Comparison of ENCODE assay signal across 38 cellular contexts in the genomic region with DNA sequence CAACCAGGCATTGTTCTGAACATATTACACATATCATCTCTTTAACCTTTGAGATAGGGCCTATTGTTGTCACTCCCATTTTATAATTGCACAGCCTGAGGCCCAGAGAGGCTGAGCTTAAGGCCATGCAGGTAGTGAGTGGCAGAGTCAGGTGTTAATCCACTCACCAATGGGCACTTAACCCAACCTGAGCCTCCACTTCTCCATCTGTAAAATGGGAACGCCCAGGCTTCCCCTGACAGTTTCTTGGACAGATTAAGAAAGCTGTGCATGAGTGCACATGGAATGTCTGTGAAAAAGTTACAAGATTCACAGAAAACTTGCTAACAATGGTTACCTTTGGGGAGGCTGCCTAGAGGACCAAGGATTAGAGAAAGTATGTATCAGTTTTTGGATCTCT. TPM values are rescaled to one million over a fixed set of nuclear protein-coding genes. Genes with fewer than 3 reads are reported as not detected.
"Had no signal": no experiment of that assay in that cellular context is flagged by ENCODE, and none has a peak within 500 bp of the region (broad histone marks: within the 10 kb centered on the region; RNA-seq: fewer than 3 reads in every experiment).

No MANE protein-coding gene starts in this region.

- H3K27me3 ChIP-seq: MG63 had no signal

- DNase-seq: Karpas-422, Kasumi-1, MG63, MM.1S, MV-4-11, NCI-H1048, NCI-H1092, NCI-H1092 treated with DMSO at 0.1 percent for 48 hours, NCI-H1105, NCI-H1105 treated with DMSO at 0.1 percent for 48 hours, NCI-H1417, NCI-H1417 treated with DMSO at 0.1 percent for 48 hours, NCI-H1436, NCI-H1436 treated with DMSO at 0.1 percent for 48 hours, NCI-H146, NCI-H1694, NCI-H1694 treated with DMSO at 0.1 percent for 48 hours, NCI-H187, NCI-H187 treated with DMSO at 0.1 percent for 48 hours, NCI-H1930, NCI-H2029, NCI-H2029 treated with DMSO at 0.1 percent for 48 hours, NCI-H2081, NCI-H2081 treated with DMSO at 0.1 percent for 48 hours, NCI-H2107, NCI-H2171, NCI-H2171 treated with DMSO at 0.1 percent for 48 hours, NCI-H2227 treated with DMSO at 0.1 percent for 48 hours, NCI-H226, NCI-H345, NCI-H446, NCI-H446 treated with DMSO at 0.1 percent for 48 hours, NCI-H510A, NCI-H510A treated with DMSO at 0.1 percent for 48 hours, NCI-H524, NCI-H524 treated with DMSO at 0.1 percent for 48 hours had no signal

- H3K4me3 ChIP-seq: MG63 had no signal

- H3K36me3 ChIP-seq: MG63 had no signal

- H3K9me3 ChIP-seq: MG63 had no signal

RNA-seq across cellular contexts. Expression of gene ESRRB, which starts 32.9 kb away (rescaled TPM):
- total RNA-seq: LHCN-M2, M059J had no signal
